ENCODE assay signal across 8 cellular contexts in the genomic region with DNA sequence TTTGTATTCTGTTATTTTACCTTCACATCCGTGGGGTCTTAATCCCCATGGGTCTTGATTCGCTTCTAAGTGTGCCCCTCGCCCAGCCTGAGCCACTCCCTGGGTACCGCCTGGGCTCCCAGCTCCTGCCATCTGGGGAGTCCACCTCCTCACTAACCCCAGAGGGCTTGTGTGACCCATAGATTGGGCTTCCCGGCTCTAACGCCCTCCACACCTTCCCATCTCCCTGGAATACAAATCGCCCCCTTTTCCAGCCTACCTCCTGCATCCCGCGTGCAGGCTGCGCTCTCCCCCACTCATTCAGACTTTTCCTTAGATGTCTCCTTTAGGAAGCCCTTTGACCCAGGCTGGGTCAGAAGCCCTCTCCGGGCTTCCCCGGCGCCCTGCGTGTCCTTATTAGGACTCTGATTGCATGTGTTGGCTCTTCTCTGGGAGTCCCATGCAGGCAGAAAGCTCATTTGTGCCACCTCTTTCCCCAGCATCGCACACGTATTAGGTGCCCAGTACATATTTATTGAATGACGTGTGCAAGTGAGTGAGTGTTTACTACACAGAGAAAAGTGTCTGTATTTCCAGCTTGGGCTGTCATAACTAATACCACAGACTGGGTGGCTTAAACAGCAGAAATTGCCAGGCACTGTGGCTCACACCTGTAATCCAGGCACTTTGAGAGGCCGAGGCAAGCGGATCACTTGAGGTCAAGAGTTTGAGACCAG. TPM values are rescaled to one million over a fixed set of nuclear protein-coding genes. Genes with fewer than 3 reads are reported as not detected.
DNase-seq lines count a peak whose midpoint lies in the region; ATAC-seq and TF ChIP-seq lines count a peak whose summit lies in the region.

No MANE protein-coding gene starts in this region.

- H3K36me3 ChIP-seq in Karpas-422 (ENCODE audit: insufficient read depth, low read length): no peaks in the 10 kb centered on the region

- TF ChIP-seq CTCF in C4-2B (conservative IDR thresholded peaks at IDR 0.05): no peak

- DNase-seq in Karpas-422: peak; percentile 54
- no peak for DNase-seq in central memory CD8-positive, alpha-beta T cell (ENCODE audit: low spot score in 2 of 2)
- DNase-seq in myocyte (ENCODE audit: low read depth): peak; percentile 32
- no peak for DNase-seq in NCI-H774 (lab: John Stamatoyannopoulos, UW)
- DNase-seq in pons (ENCODE audit: low spot score): no peak

- H3K27me3 ChIP-seq in Karpas-422 (ENCODE audit: low read length): no peaks in the 10 kb centered on the region

- peaks cover 18% of the 10 kb centered on the region for H3K4me1 ChIP-seq in Karpas-422 (ENCODE audit: low read length)

- no peaks in the 10 kb centered on the region for H3K9me3 Mint-ChIP-seq in central memory CD8-positive, alpha-beta T cell

- peak overlapping the region; percentile 96 for H3K9ac ChIP-seq in Karpas-422 (ENCODE audit: low read length)

- peak overlapping the region; percentile 99 for H3K4me3 ChIP-seq in Karpas-422 (ENCODE audit: low read length)

- peaks cover 11% of the 10 kb centered on the region for H3K36me3 Mint-ChIP-seq in central memory CD8-positive, alpha-beta T cell (ENCODE audit: insufficient read depth)

- H3K4me3 Mint-ChIP-seq in central memory CD8-positive, alpha-beta T cell: peak overlapping the region; percentile 87

- no peak overlapping the region for H2AFZ ChIP-seq in Karpas-422 (ENCODE audit: low read length)

- no peaks in the 10 kb centered on the region for H3K9me3 ChIP-seq in Karpas-422 (ENCODE audit: low read length)

- no peak for ATAC-seq in central memory CD8-positive, alpha-beta T cell (replicated peaks; ENCODE audit: extremely low read depth, poor library complexity, severe bottlenecking)
- ATAC-seq in HG03025 (IDR thresholded peaks at IDR 0.05; ENCODE audit: low FRiP score, unreplicated experiment) (no peak), GM18519 (IDR thresholded peaks at IDR 0.05; ENCODE audit: low FRiP score, unreplicated experiment) (no peak)

- H3K4me1 Mint-ChIP-seq in central memory CD8-positive, alpha-beta T cell: peaks cover 20% of the 10 kb centered on the region

- peaks cover 18% of the 10 kb centered on the region for H3K79me2 ChIP-seq in Karpas-422 (ENCODE audit: low read length)

- H4K20me1 ChIP-seq in Karpas-422 (ENCODE audit: insufficient read depth, low read depth, low read length): no peaks in the 10 kb centered on the region; the same call in 1 of the 2 replicates

- H3K27ac ChIP-seq in C4-2B (peak overlapping the region; percentile 82), Karpas-422 (ENCODE audit: low read length) (no peak overlapping the region; the same call in 1 of the 2 replicates)

- no peaks in the 10 kb centered on the region for H3K27me3 Mint-ChIP-seq in central memory CD8-positive, alpha-beta T cell

- H3K9me2 ChIP-seq in Karpas-422 (replicated peaks; ENCODE audit: insufficient read depth, low read length): no peaks in the 10 kb centered on the region

- H3K27ac Mint-ChIP-seq in central memory CD8-positive, alpha-beta T cell (ENCODE audit: low read depth): peak overlapping the region; percentile 95

- H3K4me2 ChIP-seq in Karpas-422 (ENCODE audit: low read depth, low read length, poor library complexity, severe bottlenecking): peak overlapping the region; percentile 95

RNA-seq across cellular contexts. Expression of a gene that starts 0.8 kb away (rescaled TPM):
- total RNA-seq in Karpas-422 (2014; rRNA removed; shearing (Covaris generic); ENCODE audit: low replicate concordance): 13.9 and 51.6 TPM in 2 replicates
- total RNA-seq in myocyte: 56.5 and 61.3 TPM in 2 replicates
- polyA plus RNA-seq in myocyte (2012): 137 TPM

RNA-seq across cellular contexts. Expression of a gene that starts 33.3 kb away (rescaled TPM):
- not detected in 2 replicates for total RNA-seq in Karpas-422 (2014; rRNA removed; shearing (Covaris generic); ENCODE audit: low replicate concordance)
- total RNA-seq in myocyte: not detected in 2 replicates
- polyA plus RNA-seq in myocyte (2012): not detected

Comparison
In these comparisons a context has a peak if more than half of its experiments do, and no peak if none do; other contexts are left out.
1. DNase-seq: peak in Karpas-422 (single experiment) and myocyte (single experiment); none in central memory CD8-positive, alpha-beta T cell (0 of 2), NCI-H774 (single experiment) and pons (single experiment).